1 cellular context compared by ENCODE assay signal in genomic region chr1:2226525-2227340, GRCh38.
TF ChIP-seq lines count a peak whose summit lies in the region.

No MANE protein-coding gene starts in this region.

TF ChIP-seq in HepG2, 621 proteins besides CTCF, POLR2A, EP300 and RAD21 (continued from another document):
- peak; percentile 19; the same call in 1 of the 2 replicates for TF ChIP-seq MYC (CRISPR knock-in tag; IDR thresholded peaks at IDR 0.05; ENCODE audit: borderline replicate concordance)
- TF ChIP-seq ZNF431 (CRISPR knock-in tag; IDR thresholded peaks at IDR 0.05; ENCODE audit: borderline replicate concordance, low read depth), result no peak
- no peak for TF ChIP-seq GTF3A (CRISPR knock-in tag; conservative IDR thresholded peaks at IDR 0.05)
- no peak for TF ChIP-seq SIX1 (CRISPR knock-in tag; IDR thresholded peaks at IDR 0.05; ENCODE audit: borderline replicate concordance)
- TF ChIP-seq FIP1L1 (IDR thresholded peaks at IDR 0.05; ENCODE audit: borderline replicate concordance, insufficient read depth, low read depth, low read length), result no peak
- TF ChIP-seq THAP9 (CRISPR knock-in tag; IDR thresholded peaks at IDR 0.05; ENCODE audit: borderline replicate concordance), result peak; percentile 41; the same call in 1 of the 2 replicates
- TF ChIP-seq ZNF639 (CRISPR knock-in tag; conservative IDR thresholded peaks at IDR 0.05), result 0 out of 2 replicates have a peak, but pooled peaks have one; percentile 30
- TF ChIP-seq ZNF296 (CRISPR knock-in tag; conservative IDR thresholded peaks at IDR 0.05), result 0 out of 2 replicates have a peak, but pooled peaks have one; percentile 30
- TF ChIP-seq HMG20B (CRISPR knock-in tag; conservative IDR thresholded peaks at IDR 0.05), result no peak
- no peak for TF ChIP-seq CENPBD1 (CRISPR knock-in tag; IDR thresholded peaks at IDR 0.05; ENCODE audit: borderline replicate concordance, low read depth)
- TF ChIP-seq ZNF704 (CRISPR knock-in tag; IDR thresholded peaks at IDR 0.05; ENCODE audit: borderline replicate concordance), result no peak
- no peak for TF ChIP-seq ELF3 (CRISPR knock-in tag; IDR thresholded peaks at IDR 0.05)
- no peak for TF ChIP-seq HNF4A (CRISPR knock-in tag; IDR thresholded peaks at IDR 0.05)
- no peak for TF ChIP-seq SUZ12 (IDR thresholded peaks at IDR 0.05; ENCODE audit: low read depth, low read length)
- TF ChIP-seq ZNF460 (CRISPR knock-in tag; IDR thresholded peaks at IDR 0.05; ENCODE audit: borderline replicate concordance), result no peak
- peak; percentile 9; the same call in 1 of the 2 replicates for TF ChIP-seq KDM2A (CRISPR knock-in tag; IDR thresholded peaks at IDR 0.05; ENCODE audit: borderline replicate concordance, low read depth)
- no peak for TF ChIP-seq ZNF543 (CRISPR knock-in tag; IDR thresholded peaks at IDR 0.05)
- no peak for TF ChIP-seq ZNF773 (CRISPR knock-in tag; IDR thresholded peaks at IDR 0.05; ENCODE audit: borderline replicate concordance)
- no peak for TF ChIP-seq CHCHD3 (CRISPR knock-in tag; IDR thresholded peaks at IDR 0.05)
- no peak for TF ChIP-seq TRIM24 (CRISPR knock-in tag; IDR thresholded peaks at IDR 0.05)
- TF ChIP-seq NRL (CRISPR knock-in tag; IDR thresholded peaks at IDR 0.05; ENCODE audit: borderline replicate concordance), result no peak
- TF ChIP-seq NFE2L2 (IDR thresholded peaks at IDR 0.05; ENCODE audit: low read length), result no peak
- no peak for TF ChIP-seq DMTF1 (CRISPR knock-in tag; IDR thresholded peaks at IDR 0.05)
- 0 out of 2 replicates have a peak, but pooled peaks have one; percentile 47 for TF ChIP-seq ZNF512B (CRISPR knock-in tag; IDR thresholded peaks at IDR 0.05; ENCODE audit: borderline replicate concordance)
- TF ChIP-seq SP2 (CRISPR knock-in tag; IDR thresholded peaks at IDR 0.05), result peak; percentile 46; the same call in 1 of the 2 replicates
- TF ChIP-seq ZBED4 (CRISPR knock-in tag; IDR thresholded peaks at IDR 0.05; ENCODE audit: borderline replicate concordance), result no peak
- TF ChIP-seq KAT8 (CRISPR knock-in tag; IDR thresholded peaks at IDR 0.05), result no peak
- no peak for TF ChIP-seq ZNF629 (CRISPR knock-in tag; conservative IDR thresholded peaks at IDR 0.05)
- TF ChIP-seq SMAD1 (CRISPR knock-in tag; IDR thresholded peaks at IDR 0.05; ENCODE audit: borderline replicate concordance, low read depth), result no peak
- no peak for TF ChIP-seq FOXK2 (IDR thresholded peaks at IDR 0.05)
- no peak for TF ChIP-seq POGZ (CRISPR knock-in tag; IDR thresholded peaks at IDR 0.05)
- no peak for TF ChIP-seq ELF4 (CRISPR knock-in tag; IDR thresholded peaks at IDR 0.05; ENCODE audit: borderline replicate concordance)
- TF ChIP-seq RBM39 (IDR thresholded peaks at IDR 0.05; ENCODE audit: low read depth, low read length, poor library complexity, severe bottlenecking), result peak; percentile 44
- no peak for TF ChIP-seq FLYWCH1 (CRISPR knock-in tag; IDR thresholded peaks at IDR 0.05)
- TF ChIP-seq XBP1 (CRISPR knock-in tag; IDR thresholded peaks at IDR 0.05), result no peak
- no peak for TF ChIP-seq POLR2AphosphoS5 (IDR thresholded peaks at IDR 0.05; ENCODE audit: low read depth, low read length)
- TF ChIP-seq PAWR (CRISPR knock-in tag; IDR thresholded peaks at IDR 0.05; ENCODE audit: borderline replicate concordance), result no peak
- TF ChIP-seq ZNF772 (CRISPR knock-in tag; IDR thresholded peaks at IDR 0.05), result no peak
- TF ChIP-seq ZNF234 (CRISPR knock-in tag; conservative IDR thresholded peaks at IDR 0.05), result 0 out of 2 replicates have a peak, but pooled peaks have one; percentile 62
- TF ChIP-seq HDAC1 (CRISPR knock-in tag; IDR thresholded peaks at IDR 0.05), result peak; percentile 30; the same call in 1 of the 2 replicates
- TF ChIP-seq HNRNPLL (IDR thresholded peaks at IDR 0.05; ENCODE audit: low read depth, low read length, poor library complexity, severe bottlenecking), result no peak
- TF ChIP-seq LRRFIP1 (CRISPR knock-in tag; conservative IDR thresholded peaks at IDR 0.05), result no peak
- peak; percentile 51; the same call in 1 of the 2 replicates for TF ChIP-seq MTA1 (CRISPR knock-in tag; IDR thresholded peaks at IDR 0.05; ENCODE audit: borderline replicate concordance)
- TF ChIP-seq ZSCAN21 (CRISPR knock-in tag; IDR thresholded peaks at IDR 0.05; ENCODE audit: borderline replicate concordance), result no peak; the same call in 1 of the 2 replicates
- TF ChIP-seq BCL6 (CRISPR knock-in tag; IDR thresholded peaks at IDR 0.05), result peak; percentile 9; the same call in 1 of the 2 replicates
- TF ChIP-seq ZNF34 (CRISPR knock-in tag; IDR thresholded peaks at IDR 0.05; ENCODE audit: borderline replicate concordance), result 0 out of 2 replicates have a peak, but pooled peaks have one; percentile 18
